1 cellular context compared by ENCODE assay signal in genomic region chr2:149597050-149598013, GRCh38.
TF ChIP-seq lines count a peak whose summit lies in the region.

No MANE protein-coding gene starts in this region.

TF ChIP-seq in GM23338, 12 proteins besides CTCF, POLR2A, EP300 and RAD21 (continued from another document):
- TF ChIP-seq ZNF462 (CRISPR knock-in tag; IDR thresholded peaks at IDR 0.05) = 0 out of 2 replicates have a peak, but pooled peaks have one; percentile 57
- TF ChIP-seq CREB1 (CRISPR knock-in tag; IDR thresholded peaks at IDR 0.05; ENCODE audit: low read depth) = peak; percentile 5; the same call in 1 of the 2 replicates
